ENCODE assay signal across 1 cellular context in the genomic region with DNA sequence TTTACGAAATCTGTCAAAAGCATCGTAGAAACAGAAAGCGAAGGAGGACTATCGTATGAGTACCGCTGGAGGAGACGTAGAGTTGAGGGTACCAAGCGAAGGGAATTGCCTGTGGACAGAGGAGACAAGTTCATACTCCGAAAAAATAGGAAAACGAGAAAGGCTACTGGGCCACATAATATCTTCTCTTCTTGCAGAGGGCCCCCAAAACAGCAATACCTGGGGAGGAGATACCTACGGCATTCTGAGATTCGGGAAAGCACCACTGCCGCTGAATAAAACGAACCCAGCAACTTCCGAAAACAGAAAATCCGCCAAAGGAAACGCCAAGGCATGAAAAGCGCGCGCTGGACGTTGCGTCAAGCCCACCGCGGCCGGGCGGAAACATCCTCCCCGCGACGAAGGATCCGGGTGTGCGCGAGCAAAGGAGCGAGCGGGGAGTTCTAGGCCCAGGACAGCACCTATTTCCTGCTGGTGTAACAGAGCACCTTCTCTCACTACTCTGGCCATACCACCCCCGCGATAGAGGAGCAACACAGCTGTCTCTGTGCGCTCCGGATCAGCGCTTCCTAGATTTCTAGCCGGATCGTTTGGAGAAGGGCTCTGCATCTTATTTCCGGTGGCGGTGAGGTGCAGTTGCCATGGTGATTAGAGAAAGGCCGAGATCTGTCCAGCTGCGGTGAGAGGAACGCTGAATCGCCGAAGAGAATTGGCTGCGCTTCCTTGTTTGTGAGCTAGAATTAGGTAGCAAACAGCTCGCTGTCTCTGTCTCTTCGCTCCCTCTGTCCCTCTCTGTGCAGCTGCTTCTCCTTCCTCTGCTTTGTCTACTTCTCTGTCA.
A peak's percentile ranks its signal among the peaks of the same experiment; 100 is the strongest.
TF ChIP-seq lines count a peak whose summit lies in the region.

A gene with protein sequence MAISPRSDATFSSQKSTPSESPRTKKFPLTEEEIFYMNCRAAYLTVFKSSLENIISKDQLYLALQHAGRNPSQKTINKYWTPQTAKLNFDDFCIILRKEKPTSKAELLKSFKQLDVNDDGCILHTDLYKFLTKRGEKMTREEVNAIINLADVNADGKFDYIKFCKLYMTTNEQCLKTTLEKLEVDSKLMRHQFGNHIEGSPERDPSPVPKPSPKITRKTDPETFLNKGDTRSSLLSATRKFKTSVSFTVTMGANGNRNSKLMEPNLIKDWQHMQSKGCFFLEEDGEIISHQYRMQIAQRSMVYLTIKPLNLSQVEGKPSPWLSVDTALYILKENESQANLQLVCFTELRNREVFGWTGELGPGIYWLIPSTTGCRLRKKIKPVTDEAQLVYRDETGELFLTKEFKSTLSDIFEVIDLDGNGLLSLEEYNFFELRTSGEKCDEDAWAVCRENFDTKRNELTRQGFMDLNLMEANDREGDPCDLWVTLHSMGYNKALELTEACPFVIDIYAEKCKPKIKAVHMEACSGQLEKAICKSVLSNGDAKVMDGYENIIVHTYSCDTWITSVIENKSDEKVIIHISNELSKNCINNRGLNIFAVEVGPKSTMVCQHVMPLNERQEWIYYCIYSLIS (plus strand): TSS at position 635 of the 838 bp plus-strand sequence. CDS start 2,048 bp downstream, outside the sequence.
A gene with protein sequence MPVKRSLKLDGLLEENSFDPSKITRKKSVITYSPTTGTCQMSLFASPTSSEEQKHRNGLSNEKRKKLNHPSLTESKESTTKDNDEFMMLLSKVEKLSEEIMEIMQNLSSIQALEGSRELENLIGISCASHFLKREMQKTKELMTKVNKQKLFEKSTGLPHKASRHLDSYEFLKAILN (minus strand): TSS at position 335 of the 838 bp plus-strand sequence. CDS start 92 bp downstream, at position 243.

TF ChIP-seq in A549, 52 proteins besides CTCF, POLR2A, EP300 and RAD21 (continued from another document):
- TF ChIP-seq RFX5 (IDR thresholded peaks at IDR 0.05) (0 out of 2 replicates have a peak, but pooled peaks have one; percentile 51), FOSL2 (IDR thresholded peaks at IDR 0.05) (no peak), FOSL2 (CRISPR knock-in tag; IDR thresholded peaks at IDR 0.05) (no peak), HOXB13 (CRISPR knock-in tag; IDR thresholded peaks at IDR 0.05; ENCODE audit: low read depth) (no peak), POLR2AphosphoS2 (conservative IDR thresholded peaks at IDR 0.05; ENCODE audit: low read length) (no peak), KDM5A (IDR thresholded peaks at IDR 0.05) (peak; percentile 88), CHD2 (IDR thresholded peaks at IDR 0.05; ENCODE audit: low read length, partially characterized antibody) (no peak), ZC3H11A (IDR thresholded peaks at IDR 0.05) (peak; percentile 11; the same call in 1 of the 2 replicates), EHMT2 (IDR thresholded peaks at IDR 0.05; ENCODE audit: low read depth) (no peak), TP53 (CRISPR knock-in tag; IDR thresholded peaks at IDR 0.05) (peak; percentile 55; the same call in 1 of the 2 replicates), GATA3 (IDR thresholded peaks at IDR 0.05; ENCODE audit: borderline replicate concordance) (no peak; the same call in 1 of the 2 replicates), MYC (IDR thresholded peaks at IDR 0.05; ENCODE audit: borderline replicate concordance, low read length) (no peak), KDM1A (IDR thresholded peaks at IDR 0.05; ENCODE audit: low read depth) (no peak), JUN (IDR thresholded peaks at IDR 0.05) (peak in 1 of 2 experiments; percentile 88; a peak in 4 of 5 replicates), ZFP36 (IDR thresholded peaks at IDR 0.05; ENCODE audit: borderline replicate concordance, partially characterized antibody) (peak; percentile 19), JUNB (IDR thresholded peaks at IDR 0.05) (no peak), HOXB5 (CRISPR knock-in tag; IDR thresholded peaks at IDR 0.05) (no peak), MAZ (IDR thresholded peaks at IDR 0.05; ENCODE audit: borderline replicate concordance, low read depth, low read length) (no peak), MAFK (IDR thresholded peaks at IDR 0.05; ENCODE audit: partially characterized antibody) (no peak)
- TF ChIP-seq, protein P1, sequence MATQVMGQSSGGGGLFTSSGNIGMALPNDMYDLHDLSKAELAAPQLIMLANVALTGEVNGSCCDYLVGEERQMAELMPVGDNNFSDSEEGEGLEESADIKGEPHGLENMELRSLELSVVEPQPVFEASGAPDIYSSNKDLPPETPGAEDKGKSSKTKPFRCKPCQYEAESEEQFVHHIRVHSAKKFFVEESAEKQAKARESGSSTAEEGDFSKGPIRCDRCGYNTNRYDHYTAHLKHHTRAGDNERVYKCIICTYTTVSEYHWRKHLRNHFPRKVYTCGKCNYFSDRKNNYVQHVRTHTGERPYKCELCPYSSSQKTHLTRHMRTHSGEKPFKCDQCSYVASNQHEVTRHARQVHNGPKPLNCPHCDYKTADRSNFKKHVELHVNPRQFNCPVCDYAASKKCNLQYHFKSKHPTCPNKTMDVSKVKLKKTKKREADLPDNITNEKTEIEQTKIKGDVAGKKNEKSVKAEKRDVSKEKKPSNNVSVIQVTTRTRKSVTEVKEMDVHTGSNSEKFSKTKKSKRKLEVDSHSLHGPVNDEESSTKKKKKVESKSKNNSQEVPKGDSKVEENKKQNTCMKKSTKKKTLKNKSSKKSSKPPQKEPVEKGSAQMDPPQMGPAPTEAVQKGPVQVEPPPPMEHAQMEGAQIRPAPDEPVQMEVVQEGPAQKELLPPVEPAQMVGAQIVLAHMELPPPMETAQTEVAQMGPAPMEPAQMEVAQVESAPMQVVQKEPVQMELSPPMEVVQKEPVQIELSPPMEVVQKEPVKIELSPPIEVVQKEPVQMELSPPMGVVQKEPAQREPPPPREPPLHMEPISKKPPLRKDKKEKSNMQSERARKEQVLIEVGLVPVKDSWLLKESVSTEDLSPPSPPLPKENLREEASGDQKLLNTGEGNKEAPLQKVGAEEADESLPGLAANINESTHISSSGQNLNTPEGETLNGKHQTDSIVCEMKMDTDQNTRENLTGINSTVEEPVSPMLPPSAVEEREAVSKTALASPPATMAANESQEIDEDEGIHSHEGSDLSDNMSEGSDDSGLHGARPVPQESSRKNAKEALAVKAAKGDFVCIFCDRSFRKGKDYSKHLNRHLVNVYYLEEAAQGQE (IDR thresholded peaks at IDR 0.05) = no peak
- TF ChIP-seq, protein P2, sequence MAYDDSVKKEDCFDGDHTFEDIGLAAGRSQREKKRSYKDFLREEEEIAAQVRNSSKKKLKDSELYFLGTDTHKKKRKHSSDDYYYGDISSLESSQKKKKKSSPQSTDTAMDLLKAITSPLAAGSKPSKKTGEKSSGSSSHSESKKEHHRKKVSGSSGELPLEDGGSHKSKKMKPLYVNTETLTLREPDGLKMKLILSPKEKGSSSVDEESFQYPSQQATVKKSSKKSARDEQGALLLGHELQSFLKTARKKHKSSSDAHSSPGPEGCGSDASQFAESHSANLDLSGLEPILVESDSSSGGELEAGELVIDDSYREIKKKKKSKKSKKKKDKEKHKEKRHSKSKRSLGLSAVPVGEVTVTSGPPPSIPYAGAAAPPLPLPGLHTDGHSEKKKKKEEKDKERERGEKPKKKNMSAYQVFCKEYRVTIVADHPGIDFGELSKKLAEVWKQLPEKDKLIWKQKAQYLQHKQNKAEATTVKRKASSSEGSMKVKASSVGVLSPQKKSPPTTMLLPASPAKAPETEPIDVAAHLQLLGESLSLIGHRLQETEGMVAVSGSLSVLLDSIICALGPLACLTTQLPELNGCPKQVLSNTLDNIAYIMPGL (CRISPR knock-in tag; IDR thresholded peaks at IDR 0.05; ENCODE audit: borderline replicate concordance) = peak; percentile 74; the same call in 1 of the 2 replicates
- TF ChIP-seq, protein P3, sequence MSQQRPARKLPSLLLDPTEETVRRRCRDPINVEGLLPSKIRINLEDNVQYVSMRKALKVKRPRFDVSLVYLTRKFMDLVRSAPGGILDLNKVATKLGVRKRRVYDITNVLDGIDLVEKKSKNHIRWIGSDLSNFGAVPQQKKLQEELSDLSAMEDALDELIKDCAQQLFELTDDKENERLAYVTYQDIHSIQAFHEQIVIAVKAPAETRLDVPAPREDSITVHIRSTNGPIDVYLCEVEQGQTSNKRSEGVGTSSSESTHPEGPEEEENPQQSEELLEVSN (IDR thresholded peaks at IDR 0.05; ENCODE audit: borderline replicate concordance, low read depth) = peak; percentile 89
